8 cellular contexts compared by ENCODE assay signal in genomic region chr17:81329279-81329926, GRCh38. TPM values are rescaled to one million over a fixed set of nuclear protein-coding genes. Genes with fewer than 3 reads are reported as not detected.
A peak's percentile ranks its signal among the peaks of the same experiment; 100 is the strongest.
DNase-seq lines count a peak whose midpoint lies in the region; ATAC-seq and TF ChIP-seq lines count a peak whose summit lies in the region.

No MANE protein-coding gene starts in this region.

- no peak overlapping the region for H3K23ac ChIP-seq in mesenchymal stem cell (ENCODE audit: low read length in 2 of 2)

- H3K9me2 ChIP-seq in GM23338 (ENCODE audit: insufficient read depth): no peaks in the 10 kb centered on the region

- H3K4me3 ChIP-seq in GM23338 (no peak overlapping the region), mesenchymal stem cell (ENCODE audit: insufficient read depth in 1 of 2, low read depth in 1 of 2, low read length in 2 of 2) (peak overlapping the region in 1 of 2 experiments; percentile 44)

- H3F3A ChIP-seq in GM23338 (replicated peaks; ENCODE audit: low read depth): no peaks in the 10 kb centered on the region

- no peak overlapping the region for H3K4me3 Mint-ChIP-seq in GM23338

- ATAC-seq in GM23338: peak; percentile 74
- no peak for ATAC-seq in GM18858 (IDR thresholded peaks at IDR 0.05; ENCODE audit: unreplicated experiment)
- ATAC-seq in HG03139 (IDR thresholded peaks at IDR 0.05; ENCODE audit: unreplicated experiment): no peak

- H3K27me3 ChIP-seq in GM23338 (ENCODE audit: insufficient read depth): no peaks in the 10 kb centered on the region
- peaks cover 35 to 37% of the 10 kb centered on the region in 2 experiments for H3K27me3 ChIP-seq in mesenchymal stem cell (ENCODE audit: control insufficient read depth in 1 of 2, insufficient read depth in 1 of 2, low read length in 2 of 2)

- H3K9ac ChIP-seq in mesenchymal stem cell (ENCODE audit: low read length): peak overlapping the region; percentile 64

- peak overlapping the region; percentile 91 for H2BK120ac ChIP-seq in mesenchymal stem cell (ENCODE audit: low read depth, low read length)

- DNase-seq in GM23338 (ENCODE audit: low spot score): peak; percentile 68
- peak; percentile 31 for DNase-seq in NCI-H524 treated with DMSO at 0.1 percent for 48 hours (lab: John Stamatoyannopoulos, UW)
- DNase-seq in dermis blood vessel endothelial cell: peak; percentile 73
- peak; percentile 94 for DNase-seq in mesenchymal stem cell
- no peak for DNase-seq in globus pallidus (ENCODE audit: low spot score)
- DNase-seq in foreskin melanocyte: no peak

- peak overlapping the region; percentile 75 for H2AK5ac ChIP-seq in mesenchymal stem cell (ENCODE audit: low read length, severe bottlenecking)

- H2BK5ac ChIP-seq in mesenchymal stem cell (ENCODE audit: low read depth, low read length, poor library complexity, severe bottlenecking): peak overlapping the region; percentile 26

- H3K36me3 Mint-ChIP-seq in GM23338 (ENCODE audit: low read depth): no peaks in the 10 kb centered on the region

- peak overlapping the region; percentile 59 to 74 for H3K4ac ChIP-seq in mesenchymal stem cell (ENCODE audit: low read depth in 1 of 2, low read length in 2 of 2)

- TF ChIP-seq CTCF in GM23338 (conservative IDR thresholded peaks at IDR 0.05; ENCODE audit: low read depth in 2 of 2): no peak

- H3K4me1 ChIP-seq in GM23338 (ENCODE audit: insufficient read depth): peaks cover 4% of the 10 kb centered on the region; the same call in 1 of the 2 replicates
- peaks cover 45% of the 10 kb centered on the region for H3K4me1 ChIP-seq in mesenchymal stem cell (ENCODE audit: control insufficient read depth, insufficient read depth, low read depth, low read length)

- peak overlapping the region; percentile 96 for H4K8ac ChIP-seq in mesenchymal stem cell (ENCODE audit: low read length)

- no peaks in the 10 kb centered on the region for H4K20me1 ChIP-seq in GM23338 (replicated peaks; ENCODE audit: insufficient read depth)

- H3K27ac ChIP-seq in GM23338 (ENCODE audit: low read depth) (no peak overlapping the region), mesenchymal stem cell (ENCODE audit: low read length, poor library complexity, severe bottlenecking) (peak overlapping the region; percentile 89)

- WGBS in mesenchymal stem cell: 11% methylated on average over 13 of the region's 22 CpGs

- H3K4me2 ChIP-seq in GM23338 (no peak overlapping the region; the same call in 1 of the 2 replicates), mesenchymal stem cell (ENCODE audit: low read length, poor library complexity, severe bottlenecking) (peak overlapping the region; percentile 47)

- H2AFZ ChIP-seq in GM23338: peak overlapping the region; percentile 66
- H2AFZ ChIP-seq in mesenchymal stem cell (ENCODE audit: low read depth, low read length): no peak overlapping the region

- H2BK15ac ChIP-seq in mesenchymal stem cell (ENCODE audit: low read depth, poor library complexity, severe bottlenecking): peak overlapping the region; percentile 85

- peak overlapping the region; percentile 89 to 92 for H2BK12ac ChIP-seq in mesenchymal stem cell (ENCODE audit: low read length in 2 of 2)

- no peaks in the 10 kb centered on the region for H3K79me2 ChIP-seq in GM23338 (replicated peaks; ENCODE audit: insufficient read depth)

- H3K4me1 Mint-ChIP-seq in GM23338: peaks cover 22% of the 10 kb centered on the region

- H3K14ac ChIP-seq in mesenchymal stem cell (ENCODE audit: low read length in 2 of 2): peak overlapping the region in 1 of 2 experiments; percentile 71

- H3K9me3 ChIP-seq in mesenchymal stem cell (ENCODE audit: control insufficient read depth, low read length): no peaks in the 10 kb centered on the region

- peak overlapping the region; percentile 92 for H4K91ac ChIP-seq in mesenchymal stem cell (ENCODE audit: low read length)

- H3K79me1 ChIP-seq in mesenchymal stem cell (replicated peaks; ENCODE audit: low read length, poor library complexity, severe bottlenecking): no peaks in the 10 kb centered on the region

- H3K27me3 Mint-ChIP-seq in GM23338 (ENCODE audit: insufficient read depth, low read depth, poor library complexity): peaks cover 15% of the 10 kb centered on the region

- H3K36me3 ChIP-seq in GM23338 (ENCODE audit: insufficient read depth): no peaks in the 10 kb centered on the region
- H3K36me3 ChIP-seq in mesenchymal stem cell (ENCODE audit: control insufficient read depth in 1 of 2, insufficient read depth in 2 of 2, low read depth in 1 of 2, low read length in 2 of 2): no peaks in the 10 kb centered on the region

- no peak overlapping the region for H3K27ac Mint-ChIP-seq in GM23338

- peak overlapping the region; percentile 78 to 85 for H3K18ac ChIP-seq in mesenchymal stem cell (ENCODE audit: low read depth in 1 of 2, low read length in 2 of 2)

- no peaks in the 10 kb centered on the region for H3K9me3 Mint-ChIP-seq in GM23338

TF ChIP-seq in GM23338, 12 proteins besides CTCF, POLR2A, EP300 and RAD21 (continues in another document):
- TF ChIP-seq ZNF114 (CRISPR knock-in tag; IDR thresholded peaks at IDR 0.05) (no peak), ZNF331 (CRISPR knock-in tag; IDR thresholded peaks at IDR 0.05; ENCODE audit: low read depth) (no peak), ZNF462 (CRISPR knock-in tag; IDR thresholded peaks at IDR 0.05) (no peak), JUNB (IDR thresholded peaks at IDR 0.05; ENCODE audit: unreplicated experiment) (no peak)

RNA-seq across cellular contexts. Expression of gene SLC38A10, which starts 34.3 kb away (rescaled TPM):
- 51.7 and 55.8 TPM in 2 replicates for total RNA-seq in GM23338 (2014; rRNA removed; shearing (Covaris generic))
- polyA plus RNA-seq in GM23338 (2016; fragmentation: Nextera tagmentation; extraction: Ambion mirVana): 17.1 and 18.3 TPM in 2 replicates
- 101 and 106 TPM in 2 replicates for total RNA-seq in dermis blood vessel endothelial cell
- 54.5 TPM for polyA plus RNA-seq in mesenchymal stem cell (2013, experiment 1 of 2)
- 52.5 TPM for polyA plus RNA-seq in mesenchymal stem cell (2013, experiment 2 of 2)

Comparison
In these comparisons a context has a peak if more than half of its experiments do, and no peak if none do; other contexts are left out.
1. DNase-seq: peak in GM23338 (single experiment), NCI-H524 treated with DMSO at 0.1 percent for 48 hours (single experiment), dermis blood vessel endothelial cell (single experiment) and mesenchymal stem cell (single experiment); none in globus pallidus (single experiment) and foreskin melanocyte (single experiment).